ENCODE assay signal across 12 cellular contexts in genomic region chr1:70745199-70745598, GRCh38.
A peak's percentile ranks its signal among the peaks of the same experiment; 100 is the strongest.
DNase-seq lines count a peak whose midpoint lies in the region; ATAC-seq and TF ChIP-seq lines count a peak whose summit lies in the region.
"Had no signal": no experiment of that assay in that cellular context is flagged by ENCODE, and none has a peak within 500 bp of the region (broad histone marks: within the 10 kb centered on the region; RNA-seq: fewer than 3 reads in every experiment).

No MANE protein-coding gene starts in this region.

- H4K91ac ChIP-seq in mesenchymal stem cell (ENCODE audit: low read length), result no peak overlapping the region

- no peaks in the 10 kb centered on the region; the same call in 1 of the 2 replicates for H3K9me3 ChIP-seq in AG04450 (ENCODE audit: control insufficient read depth, insufficient read depth, low read length)
- H3K9me3 ChIP-seq in NT2/D1 (ENCODE audit: insufficient read depth, low read length), result peaks cover 8% of the 10 kb centered on the region
- peaks cover 61% of the 10 kb centered on the region for H3K9me3 ChIP-seq in mesenchymal stem cell (ENCODE audit: control insufficient read depth, low read length)
- peaks cover 0 to 54% of the 10 kb centered on the region in 2 donors for H3K9me3 ChIP-seq in left lung

- no peak overlapping the region for H2AK5ac ChIP-seq in mesenchymal stem cell (ENCODE audit: low read length, severe bottlenecking)

- H3K4me3 ChIP-seq in AG04450 (ENCODE audit: low read depth, low read length) (no peak overlapping the region), NT2/D1 (ENCODE audit: insufficient read length, low read depth) (no peak overlapping the region), fibroblast of the aortic adventitia (ENCODE audit: low read depth, low read length) (no peak overlapping the region), mesenchymal stem cell (ENCODE audit: insufficient read depth in 1 of 2, low read depth in 1 of 2, low read length in 2 of 2) (no peak overlapping the region), left lung (no peak overlapping the region)
- H3K4me3 ChIP-seq: tibial nerve had no signal

- no peak overlapping the region for H2BK120ac ChIP-seq in mesenchymal stem cell (ENCODE audit: low read depth, low read length)

- 36% methylated on average over 4 of the region's 4 CpGs for WGBS in mesenchymal stem cell

- H2BK15ac ChIP-seq in mesenchymal stem cell (ENCODE audit: low read depth, poor library complexity, severe bottlenecking), result no peak overlapping the region

- H3K79me1 ChIP-seq in mesenchymal stem cell (replicated peaks; ENCODE audit: low read length, poor library complexity, severe bottlenecking), result no peaks in the 10 kb centered on the region

- H3K18ac ChIP-seq in mesenchymal stem cell (ENCODE audit: low read depth in 1 of 2, low read length in 2 of 2), result no peak overlapping the region

- no peak overlapping the region for H3K23ac ChIP-seq in mesenchymal stem cell (ENCODE audit: low read length in 2 of 2)

- CTCF ChIA-PET in AG04450 (lab: Charles Lee), result interaction anchor here (1.2 to 3.2 kb wide), 2 partner anchors 59 to 305 kb away, joined by 3 to 11 read pairs; no protein-coding TSS in a partner anchor

- no peak overlapping the region for H3K27ac ChIP-seq in AG04450 (ENCODE audit: low read depth, low read length)
- no peak overlapping the region for H3K27ac ChIP-seq in mesenchymal stem cell (ENCODE audit: low read length, poor library complexity, severe bottlenecking)
- no peak overlapping the region for H3K27ac ChIP-seq in left lung
- H3K27ac ChIP-seq: tibial nerve had no signal

- no peak overlapping the region for H3K4ac ChIP-seq in mesenchymal stem cell (ENCODE audit: low read depth in 1 of 2, low read length in 2 of 2)

- no peak overlapping the region for H3K4me2 ChIP-seq in mesenchymal stem cell (ENCODE audit: low read length, poor library complexity, severe bottlenecking)

- H2BK12ac ChIP-seq in mesenchymal stem cell (ENCODE audit: low read length in 2 of 2), result no peak overlapping the region

- H3K9ac ChIP-seq in NT2/D1 (ENCODE audit: insufficient read length, low read depth) (no peak overlapping the region), mesenchymal stem cell (ENCODE audit: low read length) (no peak overlapping the region)

- no peak overlapping the region for H3K14ac ChIP-seq in mesenchymal stem cell (ENCODE audit: low read length in 2 of 2)

- POLR2A ChIA-PET in AG04450 (lab: Yijun Ruan, JAX), result no interaction called here

- H4K8ac ChIP-seq in mesenchymal stem cell (ENCODE audit: low read length), result no peak overlapping the region

- intact Hi-C loops in left lung (cut with DNase I), result no loop called here

- H3K4me1 ChIP-seq in NT2/D1 (ENCODE audit: insufficient read depth, insufficient read length) (no peaks in the 10 kb centered on the region), mesenchymal stem cell (ENCODE audit: control insufficient read depth, insufficient read depth, low read depth, low read length) (no peaks in the 10 kb centered on the region), left lung (no peaks in the 10 kb centered on the region)
- H3K4me1 ChIP-seq: tibial nerve had no signal

- DNase-seq in AG04450 (ENCODE audit: low read depth, low spot score), result no peak
- peak; percentile 32 for DNase-seq in NT2/D1 (ENCODE audit: low read depth, low spot score)
- peak; percentile 39 for DNase-seq in fibroblast of the aortic adventitia (ENCODE audit: low read depth)
- no peak for DNase-seq in activated CD4-positive, alpha-beta T cell treated with anti-CD3 and anti-CD28 coated beads, Interleukin-2, amount 50 U/mL, for 4 hours
- DNase-seq in mesenchymal stem cell, result no peak
- DNase-seq in left lung, result no peak
- DNase-seq: DMS79 treated with DMSO at 0.1 percent for 48 hours, left ventricle myocardium superior, MV-4-11 had no signal

- H3K36me3 ChIP-seq in NT2/D1 (ENCODE audit: insufficient read depth, insufficient read length, low read length), result no peaks in the 10 kb centered on the region
- H3K36me3 ChIP-seq in mesenchymal stem cell (ENCODE audit: control insufficient read depth in 1 of 2, insufficient read depth in 2 of 2, low read depth in 1 of 2, low read length in 2 of 2), result no peaks in the 10 kb centered on the region
- H3K36me3 ChIP-seq in left lung, result no peaks in the 10 kb centered on the region
- H3K36me3 ChIP-seq: tibial nerve had no signal

- H3K27me3 ChIP-seq in AG04450 (ENCODE audit: control insufficient read depth, insufficient read depth, low read length), result no peaks in the 10 kb centered on the region
- no peaks in the 10 kb centered on the region for H3K27me3 ChIP-seq in NT2/D1 (ENCODE audit: insufficient read depth, insufficient read length)
- no peaks in the 10 kb centered on the region for H3K27me3 ChIP-seq in mesenchymal stem cell (ENCODE audit: control insufficient read depth in 1 of 2, insufficient read depth in 1 of 2, low read length in 2 of 2)
- no peaks in the 10 kb centered on the region for H3K27me3 ChIP-seq in left lung
- H3K27me3 ChIP-seq: tibial nerve had no signal

- H2BK5ac ChIP-seq in mesenchymal stem cell (ENCODE audit: low read depth, low read length, poor library complexity, severe bottlenecking), result no peak overlapping the region

- peak; percentile 61 for ATAC-seq in GM18519 (IDR thresholded peaks at IDR 0.05; ENCODE audit: low FRiP score, unreplicated experiment)
- ATAC-seq in GM21786 (IDR thresholded peaks at IDR 0.05; ENCODE audit: unreplicated experiment), result no peak
- no peak for ATAC-seq in left lung
- ATAC-seq: left ventricle myocardium superior had no signal

- TF ChIP-seq CTCF in AG04450 (IDR thresholded peaks at IDR 0.05; ENCODE audit: low read depth, low read length) (peak; percentile 45), fibroblast of the aortic adventitia (IDR thresholded peaks at IDR 0.05; ENCODE audit: insufficient read depth, low read length) (peak; percentile 67), left lung (IDR thresholded peaks at IDR 0.05) (peak in 1 of 2 donors; percentile 14)

- H2AFZ ChIP-seq in mesenchymal stem cell (ENCODE audit: low read depth, low read length), result no peak overlapping the region

Comparison
In these comparisons a context has a peak if more than half of its experiments do, and no peak if none do; other contexts are left out.
1. DNase-seq: peak in NT2/D1 (single experiment) and fibroblast of the aortic adventitia (single experiment); none in AG04450 (single experiment), activated CD4-positive, alpha-beta T cell treated with anti-CD3 and anti-CD28 coated beads, Interleukin-2, amount 50 U/mL, for 4 hours (0 of 2), mesenchymal stem cell (single experiment) and left lung (0 of 2).